22 cellular contexts compared by ENCODE assay signal in genomic region chr1:57162607-57163235, GRCh38.
DNase-seq lines count a peak whose midpoint lies in the region; ATAC-seq and TF ChIP-seq lines count a peak whose summit lies in the region.
"Had no signal": no experiment of that assay in that cellular context is flagged by ENCODE, and none has a peak within 500 bp of the region (broad histone marks: within the 10 kb centered on the region; RNA-seq: fewer than 3 reads in every experiment).

No MANE protein-coding gene starts in this region.

- no peak overlapping the region for H3K4ac ChIP-seq in H9 (ENCODE audit: low read depth, low read length)

- no peak overlapping the region for H2BK12ac ChIP-seq in H9 (ENCODE audit: insufficient read length, low read depth, low read length)

- no peak overlapping the region for H2AK5ac ChIP-seq in H9 (ENCODE audit: insufficient read length, low read length)

- no peak overlapping the region for H3K23ac ChIP-seq in H9 (ENCODE audit: insufficient read length, low read depth, low read length)

- no peaks in the 10 kb centered on the region for H3K79me2 ChIP-seq in H9 (ENCODE audit: insufficient read depth, low read length)

- no peaks in the 10 kb centered on the region for H3K23me2 ChIP-seq in H9 (ENCODE audit: insufficient read length, low read depth, low read length, poor library complexity, severe bottlenecking)

- no peak overlapping the region for H3K9ac ChIP-seq in H9 (ENCODE audit: extremely low read depth, insufficient read length, low read length)

- no peak overlapping the region for H3K56ac ChIP-seq in H9 (ENCODE audit: insufficient read length, low read depth, low read length)

- peaks cover 11% of the 10 kb centered on the region for H3K4me1 ChIP-seq in H9 (ENCODE audit: insufficient read depth, low read length)
- H3K4me1 ChIP-seq: foreskin keratinocyte, left lung, tibial artery had no signal

- no peak overlapping the region for H2BK20ac ChIP-seq in H9 (ENCODE audit: low read depth, low read length, poor library complexity, severe bottlenecking)

- DNase-seq in H9 (no peak), cerebellar cortex (ENCODE audit: low spot score) (peak; percentile 91), hippocampal formation (lab: John Stamatoyannopoulos, UW) (peak; percentile 51 to 61), putamen (ENCODE audit: low spot score) (peak; percentile 52), GM20000 (ENCODE audit: low spot score) (no peak)
- DNase-seq: activated CD4-positive, CD25-positive, alpha-beta regulatory T cell treated with anti-CD3 and anti-CD28 coated beads, Interleukin-2, amount 50 U/mL, for 72 hours; activated naive CD4-positive, alpha-beta T cell treated with anti-CD3 and anti-CD28 coated beads, Interleukin-2, amount 50 U/mL, for 16 hours; Calu3; foreskin keratinocyte; Karpas-422; left lung; NCI-H1092 treated with DMSO at 0.1 percent for 48 hours; NCI-H2171 treated with DMSO at 0.1 percent for 48 hours; NCI-H82; PC-3; sigmoid colon; stimulated activated naive CD4-positive, alpha-beta T cell; T-helper 9 cell; tibial artery had no signal

- H3K14ac ChIP-seq in H9 (ENCODE audit: insufficient read depth, low read length), result no peak overlapping the region

- no peak overlapping the region for H3K4me3 Mint-ChIP-seq in H9
- H3K4me3 Mint-ChIP-seq: B cell had no signal

- ATAC-seq in HG03520 (IDR thresholded peaks at IDR 0.05; ENCODE audit: unreplicated experiment) (no peak), GM21717 (IDR thresholded peaks at IDR 0.05; ENCODE audit: unreplicated experiment) (no peak)
- ATAC-seq: foreskin keratinocyte, left lung, PC-3 had no signal

- H2BK15ac ChIP-seq in H9 (ENCODE audit: low read depth, low read length), result no peak overlapping the region

- no peak overlapping the region for H2BK120ac ChIP-seq in H9 (ENCODE audit: low read depth, low read length, poor library complexity, severe bottlenecking)

- H3K79me1 ChIP-seq in H9 (ENCODE audit: insufficient read depth, low read depth, low read length, poor library complexity, severe bottlenecking), result no peaks in the 10 kb centered on the region

- no peak overlapping the region for H2AFZ ChIP-seq in H9 (ENCODE audit: low read length)

- no peaks in the 10 kb centered on the region for H3K27me3 ChIP-seq in H9 (ENCODE audit: insufficient read depth, low read length)
- H3K27me3 ChIP-seq: sigmoid colon, tibial artery had no signal

- no peak overlapping the region for H3K18ac ChIP-seq in H9 (ENCODE audit: insufficient read length, low read depth, low read length)

- peaks cover 1% of the 10 kb centered on the region; the same call in 1 of the 2 replicates for H3K27me3 Mint-ChIP-seq in H9 (ENCODE audit: low read depth)
- H3K27me3 Mint-ChIP-seq: B cell had no signal

- peak overlapping the region in 2 of 3 experiments; percentile 59 to 63; a peak in 3 of 7 replicates for H3K27ac Mint-ChIP-seq in H9
- H3K27ac Mint-ChIP-seq: B cell had no signal

- H4K91ac ChIP-seq in H9 (ENCODE audit: insufficient read length, low read depth, low read length), result no peak overlapping the region

- H2BK5ac ChIP-seq in H9 (ENCODE audit: insufficient read length, low read length), result no peak overlapping the region

- no peaks in the 10 kb centered on the region for H3K36me3 Mint-ChIP-seq in H9 (ENCODE audit: insufficient read depth in 1 of 3, low read depth in 3 of 3)

- peaks cover 58 to 61% of the 10 kb centered on the region in 2 experiments for H3K4me1 Mint-ChIP-seq in H9

- WGBS in H9 (ENCODE audit: extremely low coverage, insufficient read length, low lambda C conversion rate), result no CpG with 5 or more reads among the region's 4 CpGs

- H4K20me1 ChIP-seq in H9 (ENCODE audit: control insufficient read depth, insufficient read depth, insufficient read length), result no peaks in the 10 kb centered on the region

- TF ChIP-seq CTCF in H9 (conservative IDR thresholded peaks at IDR 0.05) (no peak), GM20000 (IDR thresholded peaks at IDR 0.05; ENCODE audit: extremely low read depth, missing control alignments) (no peak)

- no peak overlapping the region for H3K4me2 ChIP-seq in H9 (ENCODE audit: insufficient read depth, insufficient read length, low read length)

- no peaks in the 10 kb centered on the region for H3K9me3 ChIP-seq in H9 (ENCODE audit: control insufficient read depth, low read depth, low read length)
- H3K9me3 ChIP-seq: left lung, sigmoid colon, tibial artery had no signal

- no peak overlapping the region for H4K5ac ChIP-seq in H9 (ENCODE audit: insufficient read length, low read depth, low read length)

- no peaks in the 10 kb centered on the region for H3K9me3 Mint-ChIP-seq in H9

- H3T11ph ChIP-seq in H9 (ENCODE audit: low read length), result no peak overlapping the region

- H4K8ac ChIP-seq in H9 (replicated peaks; ENCODE audit: insufficient read length, low read depth, low read length), result no peak overlapping the region

- no peak overlapping the region for H3K27ac ChIP-seq in H9 (ENCODE audit: insufficient read length, low read depth, low read length)
- H3K27ac ChIP-seq: foreskin keratinocyte, left lung, sigmoid colon, tibial artery had no signal

Comparison
In these comparisons a context has a peak if more than half of its experiments do, and no peak if none do; other contexts are left out.
1. DNase-seq: peak in cerebellar cortex (single experiment), hippocampal formation (2 of 2) and putamen (single experiment); none in H9 (single experiment) and GM20000 (single experiment).